15 cellular contexts compared by ENCODE assay signal in genomic region chr5:138276402-138277054, GRCh38. TPM values are rescaled to one million over a fixed set of nuclear protein-coding genes. Genes with fewer than 3 reads are reported as not detected.
DNase-seq lines count a peak whose midpoint lies in the region; ATAC-seq and TF ChIP-seq lines count a peak whose summit lies in the region.
"Had no signal": no experiment of that assay in that cellular context is flagged by ENCODE, and none has a peak within 500 bp of the region (broad histone marks: within the 10 kb centered on the region; RNA-seq: fewer than 3 reads in every experiment).

No MANE protein-coding gene starts in this region.

- no peak overlapping the region for H3K56ac ChIP-seq in H9 (ENCODE audit: insufficient read length, low read depth, low read length)

- no peak overlapping the region for H3K4me2 ChIP-seq in H9 (ENCODE audit: insufficient read depth, insufficient read length, low read length)

- H3K14ac ChIP-seq in H9 (ENCODE audit: insufficient read depth, low read length), result no peak overlapping the region

- no peak overlapping the region for H3T11ph ChIP-seq in H9 (ENCODE audit: low read length)

- H3K79me2 ChIP-seq in H9 (ENCODE audit: insufficient read depth, low read length), result no peaks in the 10 kb centered on the region

- H3K27ac ChIP-seq in H9 (ENCODE audit: insufficient read length, low read depth, low read length), result no peak overlapping the region
- H3K27ac ChIP-seq: coronary artery, RWPE1, suprapubic skin had no signal

- H3K4me3 ChIP-seq in Caco-2 (ENCODE audit: low read depth, low read length), result no peak overlapping the region
- H3K4me3 ChIP-seq: coronary artery, suprapubic skin had no signal

- H4K8ac ChIP-seq in H9 (replicated peaks; ENCODE audit: insufficient read length, low read depth, low read length), result no peak overlapping the region

- no peak overlapping the region for H2AK5ac ChIP-seq in H9 (ENCODE audit: insufficient read length, low read length)

- no peak overlapping the region for H2BK15ac ChIP-seq in H9 (ENCODE audit: low read depth, low read length)

- H3K27me3 ChIP-seq in Caco-2 (replicated peaks; ENCODE audit: control insufficient read depth, insufficient read depth, low read length) (no peaks in the 10 kb centered on the region; the same call in 1 of the 2 replicates), H9 (ENCODE audit: insufficient read depth, low read length) (peaks cover 6% of the 10 kb centered on the region; the same call in 1 of the 2 replicates)

- ATAC-seq in GM18867 (IDR thresholded peaks at IDR 0.05; ENCODE audit: unreplicated experiment), result no peak
- no peak for ATAC-seq in esophagus mucosa
- no peak for ATAC-seq in HG02588 (IDR thresholded peaks at IDR 0.05; ENCODE audit: unreplicated experiment)
- ATAC-seq: naive thymus-derived CD4-positive, alpha-beta T cell had no signal

- H3K4me1 Mint-ChIP-seq in Caco-2 (ENCODE audit: low read depth, unreplicated experiment), result peaks cover 2% of the 10 kb centered on the region
- H3K4me1 Mint-ChIP-seq in H9, result peaks cover 16% of the 10 kb centered on the region in 2 experiments
- H3K4me1 Mint-ChIP-seq in type B pancreatic cell (ENCODE audit: unreplicated experiment), result peaks cover 16% of the 10 kb centered on the region

- no peak overlapping the region for H2AFZ ChIP-seq in H9 (ENCODE audit: low read length)

- no peak for TF ChIP-seq POLR2A in erythroblast (IDR thresholded peaks at IDR 0.05; ENCODE audit: low read length)

- H4K5ac ChIP-seq in H9 (ENCODE audit: insufficient read length, low read depth, low read length), result no peak overlapping the region

- H2BK12ac ChIP-seq in H9 (ENCODE audit: insufficient read length, low read depth, low read length), result no peak overlapping the region

- no peak overlapping the region for H3K4me3 Mint-ChIP-seq in Caco-2 (ENCODE audit: unreplicated experiment)
- no peak overlapping the region for H3K4me3 Mint-ChIP-seq in H9
- no peak overlapping the region for H3K4me3 Mint-ChIP-seq in type B pancreatic cell
- H3K4me3 Mint-ChIP-seq: activated naive CD8-positive, alpha-beta T cell treated with anti-CD3 and anti-CD28 coated beads, Interleukin-2, amount 10 ng/mL, durations not matched to agents 7 days and 5 days had no signal

- H2BK5ac ChIP-seq in H9 (ENCODE audit: insufficient read length, low read length), result no peak overlapping the region

- no peak overlapping the region for H3K4ac ChIP-seq in H9 (ENCODE audit: low read depth, low read length)

- H2BK20ac ChIP-seq in H9 (ENCODE audit: low read depth, low read length, poor library complexity, severe bottlenecking), result no peak overlapping the region

- no peaks in the 10 kb centered on the region for H3K79me1 ChIP-seq in H9 (ENCODE audit: insufficient read depth, low read depth, low read length, poor library complexity, severe bottlenecking)

- CTCF ChIA-PET in Caco-2 (lab: Charles Lee), result interaction anchor here (0.6 to 0.7 kb wide), 2 partner anchors 20 to 94 kb away, joined by 3 read pairs; no protein-coding TSS in a partner anchor

- DNase-seq in Caco-2 (peak in 1 of 2 experiments; percentile 37), H9 (no peak), NCI-H510A (lab: John Stamatoyannopoulos, UW) (peak; percentile 81), erythroblast (lab: John Stamatoyannopoulos, UW) (peak; percentile 12 to 16), type B pancreatic cell (ENCODE audit: extremely low spot score, unreplicated experiment) (no peak)
- DNase-seq: activated naive CD8-positive, alpha-beta T cell treated with anti-CD3 and anti-CD28 coated beads, Interleukin-2, amount 10 ng/mL, durations not matched to agents 7 days and 5 days; CD4-positive, alpha-beta memory T cell; naive thymus-derived CD4-positive, alpha-beta T cell; NCI-H2107 had no signal

- H3K9me3 Mint-ChIP-seq in Caco-2 (ENCODE audit: unreplicated experiment), result no peaks in the 10 kb centered on the region
- H3K9me3 Mint-ChIP-seq in H9, result no peaks in the 10 kb centered on the region
- H3K9me3 Mint-ChIP-seq in type B pancreatic cell, result no peaks in the 10 kb centered on the region
- H3K9me3 Mint-ChIP-seq: activated naive CD8-positive, alpha-beta T cell treated with anti-CD3 and anti-CD28 coated beads, Interleukin-2, amount 10 ng/mL, durations not matched to agents 7 days and 5 days; CD4-positive, alpha-beta memory T cell had no signal

- no peak overlapping the region for H4K91ac ChIP-seq in H9 (ENCODE audit: insufficient read length, low read depth, low read length)

- H3K36me3 Mint-ChIP-seq in Caco-2 (ENCODE audit: insufficient read depth, unreplicated experiment), result no peaks in the 10 kb centered on the region
- H3K36me3 Mint-ChIP-seq in H9 (ENCODE audit: insufficient read depth in 1 of 3, low read depth in 3 of 3), result no peaks in the 10 kb centered on the region
- H3K36me3 Mint-ChIP-seq in type B pancreatic cell, result no peaks in the 10 kb centered on the region
- H3K36me3 Mint-ChIP-seq: activated naive CD8-positive, alpha-beta T cell treated with anti-CD3 and anti-CD28 coated beads, Interleukin-2, amount 10 ng/mL, durations not matched to agents 7 days and 5 days; CD4-positive, alpha-beta memory T cell had no signal

- POLR2A ChIA-PET in Caco-2 (lab: Charles Lee), result interaction anchor here (1.5 kb wide), 1 partner anchor 55 kb away, joined by 4 read pairs; the partner anchor contains the start of gene CDC25C

- H3K27ac Mint-ChIP-seq in Caco-2 (ENCODE audit: unreplicated experiment), result no peak overlapping the region
- no peak overlapping the region for H3K27ac Mint-ChIP-seq in H9
- no peak overlapping the region for H3K27ac Mint-ChIP-seq in type B pancreatic cell
- H3K27ac Mint-ChIP-seq: activated naive CD8-positive, alpha-beta T cell treated with anti-CD3 and anti-CD28 coated beads, Interleukin-2, amount 10 ng/mL, durations not matched to agents 7 days and 5 days; CD4-positive, alpha-beta memory T cell; naive thymus-derived CD4-positive, alpha-beta T cell had no signal

- H3K23me2 ChIP-seq in H9 (ENCODE audit: insufficient read length, low read depth, low read length, poor library complexity, severe bottlenecking), result peaks cover 4% of the 10 kb centered on the region

- H3K23ac ChIP-seq in H9 (ENCODE audit: insufficient read length, low read depth, low read length), result no peak overlapping the region

- no peak overlapping the region for H2BK120ac ChIP-seq in H9 (ENCODE audit: low read depth, low read length, poor library complexity, severe bottlenecking)

- TF ChIP-seq CTCF in Caco-2 (IDR thresholded peaks at IDR 0.05; ENCODE audit: insufficient read depth in 1 of 2, low read depth in 1 of 2, low read length in 1 of 2, severe bottlenecking in 1 of 2, unreplicated experiment in 1 of 2) (peak; percentile 26 to 57), H9 (conservative IDR thresholded peaks at IDR 0.05) (peak; percentile 29; the same call in 2 of the 3 replicates), type B pancreatic cell (conservative IDR thresholded peaks at IDR 0.05) (no peak)

- H3K9me3 ChIP-seq in Caco-2 (no peaks in the 10 kb centered on the region), H9 (ENCODE audit: control insufficient read depth, low read depth, low read length) (no peaks in the 10 kb centered on the region)
- H3K9me3 ChIP-seq: suprapubic skin had no signal

- no peak overlapping the region for H3K9ac ChIP-seq in H9 (ENCODE audit: extremely low read depth, insufficient read length, low read length)

- H3K4me1 ChIP-seq in Caco-2 (0 out of 2 replicates have a peak, but pooled peaks cover under 1% of the 10 kb centered on the region), H9 (ENCODE audit: insufficient read depth, low read length) (no peaks in the 10 kb centered on the region)

- no peaks in the 10 kb centered on the region for H3K36me3 ChIP-seq in Caco-2 (ENCODE audit: control insufficient read depth, insufficient read depth, low read length)
- H3K36me3 ChIP-seq: suprapubic skin had no signal

- no peaks in the 10 kb centered on the region for H4K20me1 ChIP-seq in H9 (ENCODE audit: control insufficient read depth, insufficient read depth, insufficient read length)

- H3K27me3 Mint-ChIP-seq in Caco-2 (ENCODE audit: insufficient read depth, unreplicated experiment), result no peaks in the 10 kb centered on the region
- peaks cover 41% of the 10 kb centered on the region for H3K27me3 Mint-ChIP-seq in H9 (ENCODE audit: low read depth)
- H3K27me3 Mint-ChIP-seq in type B pancreatic cell, result peaks cover 28% of the 10 kb centered on the region

- no peak overlapping the region for H3K18ac ChIP-seq in H9 (ENCODE audit: insufficient read length, low read depth, low read length)

- no CpG with 5 or more reads among the region's 2 CpGs for WGBS in H9 (ENCODE audit: extremely low coverage, insufficient read length, low lambda C conversion rate)

- intact Hi-C loops in Caco-2 (cut with micrococcal nuclease; ENCODE audit: unreplicated experiment), result no loop called here

- no TSS peak for BruUV-seq in Caco-2 (replicated peaks; lab: Mats Ljungman, UMichigan)

RNA-seq across cellular contexts. Expression of gene GFRA3, which starts 2.1 kb away (rescaled TPM):
- total RNA-seq in Caco-2 (2022) (2.4 and 2.7 TPM in 2 replicates), H9 (2021) (1.6 and 1.8 TPM in 2 replicates), esophagus mucosa (not detected), type B pancreatic cell (ENCODE audit: low replicate concordance) (1.8 TPM in 2 replicates)
- total RNA-seq: activated naive CD8-positive, alpha-beta T cell treated with anti-CD3 and anti-CD28 coated beads, Interleukin-2, amount 10 ng/mL, durations not matched to agents 7 days and 5 days; CD4-positive, alpha-beta memory T cell; naive thymus-derived CD4-positive, alpha-beta T cell had no signal

RNA-seq across cellular contexts. Expression of gene CDC25C, which starts 55.1 kb away (rescaled TPM):
- 22.7 and 22.9 TPM in 2 replicates for total RNA-seq in Caco-2 (2022)
- total RNA-seq in H9 (2021), result 19.9 and 22.8 TPM in 2 replicates
- 2.7 TPM for total RNA-seq in esophagus mucosa
- 4.1 and 17.2 TPM in 2 replicates for total RNA-seq in type B pancreatic cell (ENCODE audit: low replicate concordance)
- total RNA-seq: CD4-positive, alpha-beta memory T cell had no signal

Comparison
In these comparisons a context has a peak if more than half of its experiments do, and no peak if none do; other contexts are left out.
1. DNase-seq: peak in NCI-H510A (single experiment) and erythroblast (2 of 2); none in H9 (single experiment) and type B pancreatic cell (single experiment).